ENCODE assay signal across 1 cellular context in the genomic region with DNA sequence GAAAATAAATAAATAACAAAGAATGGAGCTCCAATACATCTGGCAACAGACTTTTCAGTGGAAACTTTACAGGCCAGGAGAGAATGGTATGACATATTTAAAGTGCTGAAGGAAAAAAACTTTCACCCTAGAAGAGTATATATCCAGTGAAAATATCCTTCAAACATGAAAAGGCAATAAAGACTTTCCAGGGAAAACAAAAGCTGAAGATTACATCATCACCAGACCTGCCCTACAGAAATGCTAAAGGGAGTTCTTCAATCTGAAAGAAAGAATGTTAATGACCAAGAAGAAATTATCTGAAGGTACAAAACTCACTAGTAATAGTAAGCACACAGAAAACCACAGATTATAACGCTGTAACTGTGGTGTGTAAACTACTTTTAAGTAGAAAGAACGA.
TF ChIP-seq lines count a peak whose summit lies in the region.

No MANE protein-coding gene starts in this region.

TF ChIP-seq in GM23338, 12 proteins besides CTCF, POLR2A, EP300 and RAD21 (continued from another document):
- no peak for TF ChIP-seq STAT1 (IDR thresholded peaks at IDR 0.05; ENCODE audit: unreplicated experiment)
- TF ChIP-seq EZH2phosphoT487 (IDR thresholded peaks at IDR 0.05; ENCODE audit: unreplicated experiment), result no peak
